In genomic region chr7:98133181-98133580, GRCh38 we compare ENCODE assay signal across 8 cellular contexts. TPM values are rescaled to one million over a fixed set of nuclear protein-coding genes. Genes with fewer than 3 reads are reported as not detected.
A peak's percentile ranks its signal among the peaks of the same experiment; 100 is the strongest.
DNase-seq lines count a peak whose midpoint lies in the region; ATAC-seq, FAIRE-seq and TF ChIP-seq lines count a peak whose summit lies in the region.

No MANE protein-coding gene starts in this region.

- no peaks in the 10 kb centered on the region for H3K9me1 ChIP-seq in endothelial cell of umbilical vein (replicated peaks; ENCODE audit: control insufficient read depth, extremely low read depth, insufficient read depth, low read length)

- POLR2A ChIA-PET in endothelial cell of umbilical vein (lab: Charles Lee): interaction anchor here (0.7 kb wide), 1 partner anchor 10 kb away, joined by 3 read pairs; no protein-coding TSS in a partner anchor

- CTCF ChIA-PET in endothelial cell of umbilical vein (lab: Charles Lee): interaction anchor here (1.1 to 5.3 kb wide), 8 partner anchors 15 to 112 kb away, joined by 3 to 46 read pairs (median 10); no protein-coding TSS in a partner anchor

- H3K9me3 ChIP-seq in OCI-LY3 (ENCODE audit: insufficient read depth, low read length) (no peaks in the 10 kb centered on the region), endothelial cell of umbilical vein (replicated peaks; ENCODE audit: control insufficient read depth, insufficient read depth, low read length) (no peaks in the 10 kb centered on the region), uterus (no peaks in the 10 kb centered on the region)

- dilution Hi-C loops in endothelial cell of umbilical vein (cut with MboI; ENCODE audit: extremely low pct_ligation_motif_present, low sequenced_read_pairs): no loop called here

- H3K79me2 ChIP-seq in OCI-LY3 (ENCODE audit: low read length) (no peaks in the 10 kb centered on the region), endothelial cell of umbilical vein (ENCODE audit: control insufficient read depth, insufficient read depth, low read length) (peaks cover 24% of the 10 kb centered on the region)

- H2AFZ ChIP-seq in OCI-LY3 (ENCODE audit: low read depth, low read length) (no peak overlapping the region), endothelial cell of umbilical vein (ENCODE audit: low read depth, low read length) (no peak overlapping the region)

- H3K36me3 ChIP-seq in OCI-LY3 (replicated peaks; ENCODE audit: low read depth, low read length) (no peaks in the 10 kb centered on the region), endothelial cell of umbilical vein (ENCODE audit: control insufficient read depth in 2 of 2, extremely low read depth in 1 of 2, insufficient read depth in 2 of 2, low read length in 2 of 2) (peaks cover 0 to 4% of the 10 kb centered on the region in 2 experiments), uterus (no peaks in the 10 kb centered on the region)

- H4K20me1 ChIP-seq in OCI-LY3 (ENCODE audit: insufficient read depth, low read length) (peaks cover 100% of the 10 kb centered on the region), endothelial cell of umbilical vein (replicated peaks; ENCODE audit: control insufficient read depth, extremely low read depth, insufficient read depth, low read length) (no peaks in the 10 kb centered on the region)

- ATAC-seq in GM18519 (IDR thresholded peaks at IDR 0.05; ENCODE audit: low FRiP score, unreplicated experiment) (peak; percentile 70), HG02884 (IDR thresholded peaks at IDR 0.05; ENCODE audit: unreplicated experiment) (peak; percentile 71)

- H3K9ac ChIP-seq in OCI-LY3 (ENCODE audit: low read length) (no peak overlapping the region), endothelial cell of umbilical vein (replicated peaks; ENCODE audit: extremely low read depth, insufficient read depth, low read length) (no peak overlapping the region)

- TF ChIP-seq CTCF in OCI-LY3 (IDR thresholded peaks at IDR 0.05; ENCODE audit: low read depth, low read length): no peak
- TF ChIP-seq CTCF in endothelial cell of umbilical vein (IDR thresholded peaks at IDR 0.05; ENCODE audit: extremely low read depth in 1 of 2, insufficient read depth in 1 of 2, low read depth in 1 of 2, low read length in 2 of 2): no peak
- no peak for TF ChIP-seq CTCF in dorsolateral prefrontal cortex (IDR thresholded peaks at IDR 0.05 in 54 of 56, conservative IDR thresholded peaks at IDR 0.05 in 2 of 56; ENCODE audit: low read depth in 1 of 56, partially characterized antibody in 56 of 56)
- TF ChIP-seq CTCF in uterus (IDR thresholded peaks at IDR 0.05): no peak

- BruUV-seq in endothelial cell of umbilical vein (replicated peaks; lab: Mats Ljungman, UMichigan): no TSS peak

- DNase-seq in A172 (ENCODE audit: low spot score) (peak; percentile 62), endothelial cell of umbilical vein (ENCODE audit: low read depth, low spot score) (no peak), dorsolateral prefrontal cortex (no peak), uterus (no peak), frontal cortex (ENCODE audit: low spot score in 2 of 2) (no peak)

- H3K27me3 ChIP-seq in OCI-LY3 (ENCODE audit: low read depth, low read length) (peaks cover 87% of the 10 kb centered on the region), endothelial cell of umbilical vein (ENCODE audit: control insufficient read depth in 2 of 2, insufficient read depth in 2 of 2, low read length in 2 of 2) (no peaks in the 10 kb centered on the region), dorsolateral prefrontal cortex (no peaks in the 10 kb centered on the region), uterus (no peaks in the 10 kb centered on the region)

- intact Hi-C loops in endothelial cell of umbilical vein (cut with micrococcal nuclease) (no loop called here), dorsolateral prefrontal cortex (cut with DNase I) (no loop called here), uterus (cut with DNase I; ENCODE audit: low total_unique reads) (no loop called here)

- TF ChIP-seq POLR2A in endothelial cell of umbilical vein (IDR thresholded peaks at IDR 0.05; ENCODE audit: low read depth, low read length) (no peak), uterus (IDR thresholded peaks at IDR 0.05) (no peak)

- H3K4me2 ChIP-seq in OCI-LY3 (ENCODE audit: low read length) (peak overlapping the region; percentile 51), endothelial cell of umbilical vein (ENCODE audit: insufficient read depth, low read length) (peak overlapping the region; percentile 16)

- no peak overlapping the region for H3K27ac ChIP-seq in OCI-LY3 (ENCODE audit: low read length)
- no peak overlapping the region for H3K27ac ChIP-seq in endothelial cell of umbilical vein (ENCODE audit: insufficient read depth, low read depth, low read length)
- H3K27ac ChIP-seq in dorsolateral prefrontal cortex: peak overlapping the region in 9 of 59 donors; percentile 0 to 67 (median 18)
- no peak overlapping the region for H3K27ac ChIP-seq in uterus

- peaks cover 47% of the 10 kb centered on the region for H3K4me1 ChIP-seq in OCI-LY3 (ENCODE audit: low read length)
- peaks cover 30% of the 10 kb centered on the region for H3K4me1 ChIP-seq in endothelial cell of umbilical vein (ENCODE audit: control insufficient read depth, extremely low read depth, insufficient read depth, low read length)
- no peaks in the 10 kb centered on the region for H3K4me1 ChIP-seq in uterus

- FAIRE-seq in endothelial cell of umbilical vein (lab: Jason Lieb, UNC) (peak; percentile 50), frontal cortex (lab: Jason Lieb, UNC) (no peak)

- H3K4me3 ChIP-seq in OCI-LY3 (ENCODE audit: low read length): peak overlapping the region; percentile 12; the same call in 1 of the 2 replicates
- no peak overlapping the region for H3K4me3 ChIP-seq in endothelial cell of umbilical vein (replicated peaks in 1 of 3; ENCODE audit: insufficient read depth in 1 of 3, low read depth in 1 of 3, low read length in 3 of 3)
- H3K4me3 ChIP-seq in dorsolateral prefrontal cortex: no peak overlapping the region
- no peak overlapping the region for H3K4me3 ChIP-seq in uterus

TF ChIP-seq in endothelial cell of umbilical vein, 7 proteins besides CTCF, POLR2A, EP300 and RAD21:
- no peak for TF ChIP-seq FOS (IDR thresholded peaks at IDR 0.05; ENCODE audit: borderline replicate concordance, insufficient read depth, low read length)
- TF ChIP-seq MYC (IDR thresholded peaks at IDR 0.05; ENCODE audit: low read depth, low read length): no peak
- no peak for TF ChIP-seq MAX (IDR thresholded peaks at IDR 0.05; ENCODE audit: insufficient read depth, insufficient read length)
- TF ChIP-seq POLR2AphosphoS5 (IDR thresholded peaks at IDR 0.05; ENCODE audit: insufficient read depth, low read depth, low read length): no peak
- TF ChIP-seq JUN (IDR thresholded peaks at IDR 0.05; ENCODE audit: borderline replicate concordance, insufficient read depth, insufficient read length, low read depth): no peak
- TF ChIP-seq EZH2 (IDR thresholded peaks at IDR 0.05; ENCODE audit: borderline replicate concordance, low read depth, low read length, severe bottlenecking): no peak
- no peak for TF ChIP-seq GATA2 (IDR thresholded peaks at IDR 0.05; ENCODE audit: insufficient read depth, insufficient read length, low read depth, low read length)

RNA-seq across cellular contexts. Expression of gene LMTK2, which starts 26.5 kb away (rescaled TPM):
- 8.7 and 9.3 TPM in 2 replicates for total RNA-seq in A172 (2014; rRNA removed; shearing (Covaris generic))
- total RNA-seq in endothelial cell of umbilical vein: 13.8 and 16.6 TPM in 2 replicates
- 5.1 and 5.9 TPM in 2 replicates for polyA plus RNA-seq in endothelial cell of umbilical vein
- polyA plus RNA-seq in endothelial cell of umbilical vein (2011; cell fraction: cytosol; rRNA removed): 5.2 and 5.4 TPM in 2 replicates
- polyA plus RNA-seq in endothelial cell of umbilical vein (2011; cell fraction: nucleus; rRNA removed): 13.8 and 14.9 TPM in 2 replicates
- polyA plus RNA-seq in endothelial cell of umbilical vein (2012): 5.7 and 7.0 TPM in 2 replicates
- polyA minus RNA-seq in endothelial cell of umbilical vein: 14.0 and 15.0 TPM in 2 replicates
- 20.1 TPM for polyA minus RNA-seq in endothelial cell of umbilical vein (2011; cell fraction: cytosol; rRNA and poly(A)+ RNA removed)
- 12.7 and 12.9 TPM in 2 replicates for polyA minus RNA-seq in endothelial cell of umbilical vein (2011; cell fraction: nucleus; rRNA and poly(A)+ RNA removed)
- 100 to 1,000 TPM in 69 of 120 experiments, 10 to 100 TPM in 51; 47.8 to 154 (median 104) TPM for total RNA-seq in dorsolateral prefrontal cortex
- 10 to 100 TPM in 3 of 4 donors, 1 to 10 TPM in 1; 5.9 to 23.3 (median 14.8) TPM for total RNA-seq in uterus
- total RNA-seq in frontal cortex: 37.1 TPM
